ENCODE assay signal across 24 cellular contexts in genomic region chr7:40793132-40793531, GRCh38.
A peak's percentile ranks its signal among the peaks of the same experiment; 100 is the strongest.
DNase-seq lines count a peak whose midpoint lies in the region; ATAC-seq and TF ChIP-seq lines count a peak whose summit lies in the region.
"Had no signal": no experiment of that assay in that cellular context is flagged by ENCODE, and none has a peak within 500 bp of the region (broad histone marks: within the 10 kb centered on the region; RNA-seq: fewer than 3 reads in every experiment).

No MANE protein-coding gene starts in this region.

- H3K4me3 ChIP-seq in BLaER1: no peak overlapping the region
- no peak overlapping the region for H3K4me3 ChIP-seq in astrocyte of the spinal cord (ENCODE audit: low read depth, low read length)
- H3K4me3 ChIP-seq: MG63, pancreas, right lobe of liver, thoracic aorta had no signal

- TF ChIP-seq CTCF in astrocyte of the spinal cord (IDR thresholded peaks at IDR 0.05; ENCODE audit: low read depth, low read length) (no peak), mesothelial cell of epicardium (IDR thresholded peaks at IDR 0.05; ENCODE audit: unreplicated experiment) (no peak)

- no peaks in the 10 kb centered on the region for H3K9me3 ChIP-seq in BLaER1
- H3K9me3 ChIP-seq: MG63, pancreas, right lobe of liver, thoracic aorta had no signal

- H3K27me3 ChIP-seq in BLaER1: no peaks in the 10 kb centered on the region
- H3K27me3 ChIP-seq: MG63, pancreas, right lobe of liver had no signal

- no peaks in the 10 kb centered on the region for H3K36me3 ChIP-seq in BLaER1
- H3K36me3 ChIP-seq: MG63, pancreas, right lobe of liver, thoracic aorta had no signal

- peaks cover 26% of the 10 kb centered on the region for H3K4me1 ChIP-seq in BLaER1
- H3K4me1 ChIP-seq: pancreas, right lobe of liver had no signal

- H4K20me1 ChIP-seq in BLaER1: no peaks in the 10 kb centered on the region

- H3K4me1 Mint-ChIP-seq in mesothelial cell of epicardium: peaks cover 2% of the 10 kb centered on the region
- H3K4me1 Mint-ChIP-seq: central memory CD8-positive, alpha-beta T cell; natural killer cell; WTC11 had no signal

- peaks cover 9% of the 10 kb centered on the region for H3K9me3 Mint-ChIP-seq in mesothelial cell of epicardium
- H3K9me3 Mint-ChIP-seq: CD8-positive, alpha-beta T cell had no signal

- H3K27ac ChIP-seq in BLaER1: no peak overlapping the region
- H3K27ac ChIP-seq: pancreas, right lobe of liver, thoracic aorta had no signal

- H3K27ac Mint-ChIP-seq in mesothelial cell of epicardium: no peak overlapping the region
- H3K27ac Mint-ChIP-seq: CD8-positive, alpha-beta T cell; natural killer cell; WTC11 had no signal

- H3K4me3 Mint-ChIP-seq in mesothelial cell of epicardium: no peak overlapping the region
- H3K4me3 Mint-ChIP-seq: CD8-positive, alpha-beta T cell; central memory CD8-positive, alpha-beta T cell; natural killer cell; WTC11 had no signal

- in situ Hi-C loops in astrocyte of the spinal cord (cut with HindIII; ENCODE audit: low sequenced_read_pairs) (no loop called here), KBM-7 (cut with MboI; ENCODE audit: low pct_unique_long_range_greater_than_20kb, low sequenced_read_pairs) (no loop called here)

- DNase-seq in LHCN-M2 (ENCODE audit: low read depth): peak; percentile 86
- peak; percentile 63 for DNase-seq in astrocyte of the spinal cord (ENCODE audit: low read depth, low spot score)
- DNase-seq in kidney tubule cell (ENCODE audit: low spot score): peak; percentile 37
- no peak for DNase-seq in KBM-7
- no peak for DNase-seq in mesothelial cell of epicardium (ENCODE audit: low spot score in 2 of 2, unreplicated experiment in 2 of 2)
- DNase-seq in medulla oblongata (ENCODE audit: extremely low spot score): no peak
- DNase-seq: ACHN; activated CD4-positive, alpha-beta T cell treated with anti-CD3 and anti-CD28 coated beads, Interleukin-2, amount 50 U/mL, for 48 hours; activated gamma-delta T cell; CD8-positive, alpha-beta T cell; H7; MG63; natural killer cell; NCI-H1436 treated with DMSO at 0.1 percent for 48 hours; NCI-H748 treated with DMSO at 0.1 percent for 48 hours; pancreas; right lobe of liver; SIG-M5; T-helper 2 cell had no signal

- no peaks in the 10 kb centered on the region for H3K36me3 Mint-ChIP-seq in mesothelial cell of epicardium
- H3K36me3 Mint-ChIP-seq: CD8-positive, alpha-beta T cell; natural killer cell; WTC11 had no signal

- no peaks in the 10 kb centered on the region for H3K27me3 Mint-ChIP-seq in mesothelial cell of epicardium (ENCODE audit: low read depth)
- H3K27me3 Mint-ChIP-seq: central memory CD8-positive, alpha-beta T cell had no signal

- H3K4me2 ChIP-seq in BLaER1: peak overlapping the region; percentile 46

- H3K9ac ChIP-seq in BLaER1: no peak overlapping the region

- ATAC-seq in GM21528 (IDR thresholded peaks at IDR 0.05; ENCODE audit: low FRiP score, unreplicated experiment): no peak
- ATAC-seq: CD8-positive, alpha-beta T cell; natural killer cell; pancreas; right lobe of liver; WTC11 had no signal

Comparison
In these comparisons a context has a peak if more than half of its experiments do, and no peak if none do; other contexts are left out.
1. DNase-seq: peak in LHCN-M2 (single experiment), astrocyte of the spinal cord (single experiment) and kidney tubule cell (single experiment); none in KBM-7 (single experiment), mesothelial cell of epicardium (0 of 2) and medulla oblongata (single experiment).